In genomic region chr16:14285542-14286380, GRCh38 we compare ENCODE assay signal across 1 cellular context.
TF ChIP-seq lines count a peak whose summit lies in the region.

No MANE protein-coding gene starts in this region.

TF ChIP-seq in HepG2, 621 proteins besides CTCF, POLR2A, EP300 and RAD21 (continued from another document and continues in another):
- TF ChIP-seq, protein P1, sequence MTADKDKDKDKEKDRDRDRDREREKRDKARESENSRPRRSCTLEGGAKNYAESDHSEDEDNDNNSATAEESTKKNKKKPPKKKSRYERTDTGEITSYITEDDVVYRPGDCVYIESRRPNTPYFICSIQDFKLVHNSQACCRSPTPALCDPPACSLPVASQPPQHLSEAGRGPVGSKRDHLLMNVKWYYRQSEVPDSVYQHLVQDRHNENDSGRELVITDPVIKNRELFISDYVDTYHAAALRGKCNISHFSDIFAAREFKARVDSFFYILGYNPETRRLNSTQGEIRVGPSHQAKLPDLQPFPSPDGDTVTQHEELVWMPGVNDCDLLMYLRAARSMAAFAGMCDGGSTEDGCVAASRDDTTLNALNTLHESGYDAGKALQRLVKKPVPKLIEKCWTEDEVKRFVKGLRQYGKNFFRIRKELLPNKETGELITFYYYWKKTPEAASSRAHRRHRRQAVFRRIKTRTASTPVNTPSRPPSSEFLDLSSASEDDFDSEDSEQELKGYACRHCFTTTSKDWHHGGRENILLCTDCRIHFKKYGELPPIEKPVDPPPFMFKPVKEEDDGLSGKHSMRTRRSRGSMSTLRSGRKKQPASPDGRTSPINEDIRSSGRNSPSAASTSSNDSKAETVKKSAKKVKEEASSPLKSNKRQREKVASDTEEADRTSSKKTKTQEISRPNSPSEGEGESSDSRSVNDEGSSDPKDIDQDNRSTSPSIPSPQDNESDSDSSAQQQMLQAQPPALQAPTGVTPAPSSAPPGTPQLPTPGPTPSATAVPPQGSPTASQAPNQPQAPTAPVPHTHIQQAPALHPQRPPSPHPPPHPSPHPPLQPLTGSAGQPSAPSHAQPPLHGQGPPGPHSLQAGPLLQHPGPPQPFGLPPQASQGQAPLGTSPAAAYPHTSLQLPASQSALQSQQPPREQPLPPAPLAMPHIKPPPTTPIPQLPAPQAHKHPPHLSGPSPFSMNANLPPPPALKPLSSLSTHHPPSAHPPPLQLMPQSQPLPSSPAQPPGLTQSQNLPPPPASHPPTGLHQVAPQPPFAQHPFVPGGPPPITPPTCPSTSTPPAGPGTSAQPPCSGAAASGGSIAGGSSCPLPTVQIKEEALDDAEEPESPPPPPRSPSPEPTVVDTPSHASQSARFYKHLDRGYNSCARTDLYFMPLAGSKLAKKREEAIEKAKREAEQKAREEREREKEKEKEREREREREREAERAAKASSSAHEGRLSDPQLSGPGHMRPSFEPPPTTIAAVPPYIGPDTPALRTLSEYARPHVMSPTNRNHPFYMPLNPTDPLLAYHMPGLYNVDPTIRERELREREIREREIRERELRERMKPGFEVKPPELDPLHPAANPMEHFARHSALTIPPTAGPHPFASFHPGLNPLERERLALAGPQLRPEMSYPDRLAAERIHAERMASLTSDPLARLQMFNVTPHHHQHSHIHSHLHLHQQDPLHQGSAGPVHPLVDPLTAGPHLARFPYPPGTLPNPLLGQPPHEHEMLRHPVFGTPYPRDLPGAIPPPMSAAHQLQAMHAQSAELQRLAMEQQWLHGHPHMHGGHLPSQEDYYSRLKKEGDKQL (CRISPR knock-in tag; IDR thresholded peaks at IDR 0.05; ENCODE audit: low read depth) = peak; percentile 81
- TF ChIP-seq NFIC (IDR thresholded peaks at IDR 0.05; ENCODE audit: low read length) = 0 out of 2 replicates have a peak, but pooled peaks have one; percentile 24
- TF ChIP-seq, protein P2, sequence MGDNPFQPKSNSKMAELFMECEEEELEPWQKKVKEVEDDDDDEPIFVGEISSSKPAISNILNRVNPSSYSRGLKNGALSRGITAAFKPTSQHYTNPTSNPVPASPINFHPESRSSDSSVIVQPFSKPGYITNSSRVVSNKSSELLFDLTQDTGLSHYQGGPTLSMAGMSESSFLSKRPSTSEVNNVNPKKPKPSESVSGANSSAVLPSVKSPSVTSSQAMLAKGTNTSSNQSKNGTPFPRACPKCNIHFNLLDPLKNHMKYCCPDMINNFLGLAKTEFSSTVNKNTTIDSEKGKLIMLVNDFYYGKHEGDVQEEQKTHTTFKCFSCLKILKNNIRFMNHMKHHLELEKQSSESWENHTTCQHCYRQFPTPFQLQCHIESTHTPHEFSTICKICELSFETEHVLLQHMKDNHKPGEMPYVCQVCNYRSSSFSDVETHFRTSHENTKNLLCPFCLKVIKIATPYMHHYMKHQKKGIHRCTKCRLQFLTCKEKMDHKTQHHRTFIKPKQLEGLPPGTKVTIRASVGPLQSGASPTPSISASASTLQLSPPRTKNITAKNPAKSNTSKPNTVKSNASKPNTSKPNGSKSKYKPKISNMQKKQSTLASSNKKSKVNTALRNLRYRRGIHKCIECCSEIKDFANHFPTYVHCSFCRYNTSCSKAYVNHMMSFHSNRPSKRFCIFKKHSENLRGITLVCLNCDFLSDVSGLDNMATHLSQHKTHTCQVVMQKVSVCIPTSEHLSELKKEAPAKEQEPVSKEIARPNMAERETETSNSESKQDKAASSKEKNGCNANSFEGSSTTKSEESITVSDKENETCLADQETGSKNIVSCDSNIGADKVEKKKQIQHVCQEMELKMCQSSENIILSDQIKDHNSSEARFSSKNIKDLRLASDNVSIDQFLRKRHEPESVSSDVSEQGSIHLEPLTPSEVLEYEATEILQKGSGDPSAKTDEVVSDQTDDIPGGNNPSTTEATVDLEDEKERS (CRISPR knock-in tag; IDR thresholded peaks at IDR 0.05) = peak; percentile 88; the same call in 1 of the 2 replicates
- peak; percentile 95; the same call in 1 of the 2 replicates for TF ChIP-seq ZNF614 (CRISPR knock-in tag; IDR thresholded peaks at IDR 0.05; ENCODE audit: borderline replicate concordance)
- TF ChIP-seq ESRRA (CRISPR knock-in tag; IDR thresholded peaks at IDR 0.05; ENCODE audit: low read depth) = peak; percentile 88
- no peak for TF ChIP-seq DZIP1 (CRISPR knock-in tag; IDR thresholded peaks at IDR 0.05)
- TF ChIP-seq ZNF275 (CRISPR knock-in tag; IDR thresholded peaks at IDR 0.05; ENCODE audit: borderline replicate concordance) = peak; percentile 98
- TF ChIP-seq, protein P3, sequence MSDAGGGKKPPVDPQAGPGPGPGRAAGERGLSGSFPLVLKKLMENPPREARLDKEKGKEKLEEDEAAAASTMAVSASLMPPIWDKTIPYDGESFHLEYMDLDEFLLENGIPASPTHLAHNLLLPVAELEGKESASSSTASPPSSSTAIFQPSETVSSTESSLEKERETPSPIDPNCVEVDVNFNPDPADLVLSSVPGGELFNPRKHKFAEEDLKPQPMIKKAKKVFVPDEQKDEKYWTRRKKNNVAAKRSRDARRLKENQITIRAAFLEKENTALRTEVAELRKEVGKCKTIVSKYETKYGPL (CRISPR knock-in tag; IDR thresholded peaks at IDR 0.05) = no peak; the same call in 1 of the 2 replicates
- TF ChIP-seq ZFX (CRISPR knock-in tag; IDR thresholded peaks at IDR 0.05; ENCODE audit: low read depth) = peak; percentile 72
- TF ChIP-seq ZNF251 (CRISPR knock-in tag; IDR thresholded peaks at IDR 0.05) = peak; percentile 98; the same call in 1 of the 2 replicates
- no peak; the same call in 1 of the 2 replicates for TF ChIP-seq ZNF703 (CRISPR knock-in tag; IDR thresholded peaks at IDR 0.05; ENCODE audit: borderline replicate concordance)
- TF ChIP-seq SP2 (CRISPR knock-in tag; IDR thresholded peaks at IDR 0.05) = no peak
- TF ChIP-seq ZNF431 (CRISPR knock-in tag; IDR thresholded peaks at IDR 0.05; ENCODE audit: borderline replicate concordance, low read depth) = peak; percentile 98
- peak; percentile 53; the same call in 1 of the 2 replicates for TF ChIP-seq SNAPC2 (CRISPR knock-in tag; IDR thresholded peaks at IDR 0.05)
- peak; percentile 95 for TF ChIP-seq ZKSCAN8 (CRISPR knock-in tag; IDR thresholded peaks at IDR 0.05; ENCODE audit: borderline replicate concordance)
- no peak for TF ChIP-seq ZNF382 (CRISPR knock-in tag; IDR thresholded peaks at IDR 0.05; ENCODE audit: borderline replicate concordance)
- TF ChIP-seq CCAR2 (optimal IDR thresholded peaks at IDR 0.05; ENCODE audit: low read depth, low read length) = peak; percentile 57
- TF ChIP-seq FOSL2 (CRISPR knock-in tag; IDR thresholded peaks at IDR 0.05) = peak; percentile 64
- peak; percentile 80 for TF ChIP-seq BCL6 (CRISPR knock-in tag; IDR thresholded peaks at IDR 0.05)
- TF ChIP-seq SRSF1 (optimal IDR thresholded peaks at IDR 0.05; ENCODE audit: low read depth, low read length) = peak; percentile 67
- no peak for TF ChIP-seq NPAS2 (CRISPR knock-in tag; IDR thresholded peaks at IDR 0.05; ENCODE audit: borderline replicate concordance)
- peak; percentile 81; the same call in 1 of the 2 replicates for TF ChIP-seq PITX1 (CRISPR knock-in tag; IDR thresholded peaks at IDR 0.05)
- peak; percentile 80; the same call in 1 of the 2 replicates for TF ChIP-seq WIZ (CRISPR knock-in tag; IDR thresholded peaks at IDR 0.05)
- no peak for TF ChIP-seq ZNF672 (CRISPR knock-in tag; IDR thresholded peaks at IDR 0.05)
- peak; percentile 99 for TF ChIP-seq ZNF597 (CRISPR knock-in tag; IDR thresholded peaks at IDR 0.05)
- TF ChIP-seq PRDM10 (CRISPR knock-in tag; IDR thresholded peaks at IDR 0.05; ENCODE audit: low read depth) = peak; percentile 88
- peak; percentile 97 for TF ChIP-seq ZSCAN9 (CRISPR knock-in tag; IDR thresholded peaks at IDR 0.05; ENCODE audit: borderline replicate concordance)
- peak; percentile 98 for TF ChIP-seq ZNF691 (CRISPR knock-in tag; IDR thresholded peaks at IDR 0.05; ENCODE audit: borderline replicate concordance, low read depth)
- TF ChIP-seq, protein P4, sequence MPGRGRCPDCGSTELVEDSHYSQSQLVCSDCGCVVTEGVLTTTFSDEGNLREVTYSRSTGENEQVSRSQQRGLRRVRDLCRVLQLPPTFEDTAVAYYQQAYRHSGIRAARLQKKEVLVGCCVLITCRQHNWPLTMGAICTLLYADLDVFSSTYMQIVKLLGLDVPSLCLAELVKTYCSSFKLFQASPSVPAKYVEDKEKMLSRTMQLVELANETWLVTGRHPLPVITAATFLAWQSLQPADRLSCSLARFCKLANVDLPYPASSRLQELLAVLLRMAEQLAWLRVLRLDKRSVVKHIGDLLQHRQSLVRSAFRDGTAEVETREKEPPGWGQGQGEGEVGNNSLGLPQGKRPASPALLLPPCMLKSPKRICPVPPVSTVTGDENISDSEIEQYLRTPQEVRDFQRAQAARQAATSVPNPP (CRISPR knock-in tag; IDR thresholded peaks at IDR 0.05) = peak; percentile 95
- peak; percentile 87 for TF ChIP-seq POGZ (CRISPR knock-in tag; IDR thresholded peaks at IDR 0.05)
- TF ChIP-seq AGO2 (optimal IDR thresholded peaks at IDR 0.05; ENCODE audit: low read depth, low read length) = no peak
- peak; percentile 91 for TF ChIP-seq ZFP91 (CRISPR knock-in tag; IDR thresholded peaks at IDR 0.05; ENCODE audit: borderline replicate concordance)
- 0 out of 2 replicates have a peak, but pooled peaks have one; percentile 14 for TF ChIP-seq FOXK2 (IDR thresholded peaks at IDR 0.05)
